Comparison of ENCODE assay signal across 12 cellular contexts in the genomic region with DNA sequence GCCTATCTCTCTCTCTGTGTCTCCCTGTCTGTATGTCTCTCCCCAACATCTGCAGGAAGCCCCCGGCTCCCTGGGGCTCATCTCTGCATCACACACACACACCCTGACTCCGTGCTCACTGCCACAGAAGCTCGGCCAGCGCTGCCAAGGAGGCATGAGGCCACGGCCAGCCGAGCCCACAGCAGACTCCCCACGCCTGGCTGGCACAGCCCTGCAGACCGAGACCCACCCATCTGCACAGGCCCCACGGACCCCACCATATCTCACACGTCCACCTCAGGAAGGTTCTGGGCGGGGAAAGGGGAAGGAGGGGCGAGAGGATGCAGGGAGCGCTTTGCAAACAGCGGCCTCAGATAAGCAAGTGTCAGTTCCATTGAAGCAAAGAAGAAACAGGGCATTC. TPM values are rescaled to one million over a fixed set of nuclear protein-coding genes. Genes with fewer than 3 reads are reported as not detected.
DNase-seq lines count a peak whose midpoint lies in the region; ATAC-seq and TF ChIP-seq lines count a peak whose summit lies in the region.
"Had no signal": no experiment of that assay in that cellular context is flagged by ENCODE, and none has a peak within 500 bp of the region (broad histone marks: within the 10 kb centered on the region; RNA-seq: fewer than 3 reads in every experiment).

No MANE protein-coding gene starts in this region.

- no peaks in the 10 kb centered on the region for H3K27me3 Mint-ChIP-seq in activated naive CD8-positive, alpha-beta T cell treated with anti-CD3 and anti-CD28 coated beads, Interleukin-2, amount 10 ng/mL, durations not matched to agents 7 days and 5 days
- H3K27me3 Mint-ChIP-seq: activated CD4-positive, alpha-beta T cell treated with anti-CD3 and anti-CD28 coated beads, Interleukin-2, amount 10 ng/mL, durations not matched to agents 7 days and 5 days had no signal

- peaks cover 27% of the 10 kb centered on the region for H3K9me3 Mint-ChIP-seq in activated naive CD8-positive, alpha-beta T cell treated with anti-CD3 and anti-CD28 coated beads, Interleukin-2, amount 10 ng/mL, durations not matched to agents 7 days and 5 days

- H3K9me3 ChIP-seq in right atrium auricular region, result peaks cover 0 to 22% of the 10 kb centered on the region in 2 donors
- no peaks in the 10 kb centered on the region for H3K9me3 ChIP-seq in upper lobe of right lung
- peaks cover 0 to 36% (median 11%) of the 10 kb centered on the region in 3 donors for H3K9me3 ChIP-seq in esophagus squamous epithelium
- H3K9me3 ChIP-seq: colonic mucosa had no signal

- POLR2A ChIA-PET in activated naive CD8-positive, alpha-beta T cell treated with anti-CD3 and anti-CD28 coated beads, Interleukin-2, amount 10 ng/mL, durations not matched to agents 7 days and 5 days (lab: Charles Lee), result no interaction called here

- TF ChIP-seq CTCF in right atrium auricular region (IDR thresholded peaks at IDR 0.05) (no peak), upper lobe of right lung (IDR thresholded peaks at IDR 0.05) (no peak), esophagus squamous epithelium (IDR thresholded peaks at IDR 0.05) (no peak)

- DNase-seq in cardiac septum (ENCODE audit: low spot score) (peak; percentile 69), right atrium auricular region (ENCODE audit: low spot score) (no peak), medulla oblongata (ENCODE audit: extremely low spot score) (peak; percentile 16), upper lobe of right lung (peak; percentile 63), NCI-H748 treated with DMSO at 0.1 percent for 48 hours (lab: John Stamatoyannopoulos, UW) (no peak), esophagus squamous epithelium (lab: John Stamatoyannopoulos, UW) (no peak), NCI-H1694 (lab: John Stamatoyannopoulos, UW) (no peak)
- peak; percentile 23 for DNase-seq in activated naive CD8-positive, alpha-beta T cell treated with anti-CD3 and anti-CD28 coated beads, Interleukin-2, amount 10 ng/mL, durations not matched to agents 7 days and 5 days
- DNase-seq: activated CD4-positive, alpha-beta T cell treated with anti-CD3 and anti-CD28 coated beads, Interleukin-2, amount 10 ng/mL, durations not matched to agents 7 days and 5 days; C1 segment of cervical spinal cord; colonic mucosa; OCI-M1 had no signal

- intact Hi-C loops in cardiac septum (cut with DNase I) (no loop called here), upper lobe of right lung (cut with DNase I) (no loop called here), esophagus squamous epithelium (cut with DNase I) (no loop called here)

- no peak for TF ChIP-seq POLR2A in esophagus squamous epithelium (IDR thresholded peaks at IDR 0.05)

- peaks cover 6% of the 10 kb centered on the region for H3K4me1 Mint-ChIP-seq in activated naive CD8-positive, alpha-beta T cell treated with anti-CD3 and anti-CD28 coated beads, Interleukin-2, amount 10 ng/mL, durations not matched to agents 7 days and 5 days
- H3K4me1 Mint-ChIP-seq: activated CD4-positive, alpha-beta T cell treated with anti-CD3 and anti-CD28 coated beads, Interleukin-2, amount 10 ng/mL, durations not matched to agents 7 days and 5 days had no signal

- peaks cover 59% of the 10 kb centered on the region for H3K36me3 Mint-ChIP-seq in activated naive CD8-positive, alpha-beta T cell treated with anti-CD3 and anti-CD28 coated beads, Interleukin-2, amount 10 ng/mL, durations not matched to agents 7 days and 5 days

- 63 to 81% methylated on average over 4 to 12 of the region's 14 CpGs for WGBS in esophagus squamous epithelium, 2 donors

- H3K27me3 ChIP-seq in right atrium auricular region (no peaks in the 10 kb centered on the region), upper lobe of right lung (no peaks in the 10 kb centered on the region), esophagus squamous epithelium (no peaks in the 10 kb centered on the region)
- H3K27me3 ChIP-seq: colonic mucosa had no signal

- no peak overlapping the region for H3K4me3 Mint-ChIP-seq in activated naive CD8-positive, alpha-beta T cell treated with anti-CD3 and anti-CD28 coated beads, Interleukin-2, amount 10 ng/mL, durations not matched to agents 7 days and 5 days

- no peaks in the 10 kb centered on the region for H3K4me1 ChIP-seq in right atrium auricular region
- no peaks in the 10 kb centered on the region for H3K4me1 ChIP-seq in upper lobe of right lung
- no peaks in the 10 kb centered on the region for H3K4me1 ChIP-seq in esophagus squamous epithelium
- H3K4me1 ChIP-seq: colonic mucosa had no signal

- H3K27ac ChIP-seq in right atrium auricular region (no peak overlapping the region), upper lobe of right lung (no peak overlapping the region), esophagus squamous epithelium (no peak overlapping the region)
- H3K27ac ChIP-seq: colonic mucosa had no signal

- H3K36me3 ChIP-seq in right atrium auricular region (peaks cover 46% of the 10 kb centered on the region), upper lobe of right lung (peaks cover 27% of the 10 kb centered on the region), esophagus squamous epithelium (peaks cover 7 to 84% (median 9%) of the 10 kb centered on the region in 3 donors)

- H3K4me3 ChIP-seq in right atrium auricular region (no peak overlapping the region), upper lobe of right lung (no peak overlapping the region), esophagus squamous epithelium (no peak overlapping the region)
- H3K4me3 ChIP-seq: colonic mucosa had no signal

- no peak for ATAC-seq in activated naive CD8-positive, alpha-beta T cell treated with anti-CD3 and anti-CD28 coated beads, Interleukin-2, amount 10 ng/mL, durations not matched to agents 7 days and 5 days (ENCODE audit: low read depth)
- no peak for ATAC-seq in upper lobe of right lung

- H3K27ac Mint-ChIP-seq in activated naive CD8-positive, alpha-beta T cell treated with anti-CD3 and anti-CD28 coated beads, Interleukin-2, amount 10 ng/mL, durations not matched to agents 7 days and 5 days, result peak overlapping the region; percentile 46

RNA-seq across cellular contexts. Expression of a gene that starts 28.5 kb away (rescaled TPM):
- total RNA-seq in cardiac septum (147 TPM), right atrium auricular region (100 to 1,000 TPM; 109 to 157 TPM), upper lobe of right lung (337 TPM), esophagus squamous epithelium (100 to 1,000 TPM; 217 to 417 (median 248) TPM)
- total RNA-seq in activated naive CD8-positive, alpha-beta T cell treated with anti-CD3 and anti-CD28 coated beads, Interleukin-2, amount 10 ng/mL, durations not matched to agents 7 days and 5 days, result 100 to 1,000 TPM; 235 to 241 TPM

RNA-seq across cellular contexts. Expression of a gene that starts 32.3 kb away (rescaled TPM):
- total RNA-seq in cardiac septum (26.8 TPM), right atrium auricular region (10 to 100 TPM; 20.1 to 31.9 TPM), upper lobe of right lung (23.8 TPM), esophagus squamous epithelium (10 to 100 TPM in 2 of 4 donors, 1 to 10 TPM in 2; 4.4 to 21.4 (median 11.1) TPM)
- total RNA-seq in activated naive CD8-positive, alpha-beta T cell treated with anti-CD3 and anti-CD28 coated beads, Interleukin-2, amount 10 ng/mL, durations not matched to agents 7 days and 5 days, result 10 to 100 TPM; 39.4 to 42.2 TPM

Comparison
In these comparisons a context has a peak if more than half of its experiments do, and no peak if none do; other contexts are left out.
1. DNase-seq: peak in cardiac septum (single experiment), activated naive CD8-positive, alpha-beta T cell treated with anti-CD3 and anti-CD28 coated beads, Interleukin-2, amount 10 ng/mL, durations not matched to agents 7 days and 5 days (single experiment), medulla oblongata (single experiment) and upper lobe of right lung (single experiment); none in right atrium auricular region (single experiment), NCI-H748 treated with DMSO at 0.1 percent for 48 hours (single experiment), esophagus squamous epithelium (single experiment) and NCI-H1694 (single experiment).